ENCODE assay signal across 12 cellular contexts in the genomic region with DNA sequence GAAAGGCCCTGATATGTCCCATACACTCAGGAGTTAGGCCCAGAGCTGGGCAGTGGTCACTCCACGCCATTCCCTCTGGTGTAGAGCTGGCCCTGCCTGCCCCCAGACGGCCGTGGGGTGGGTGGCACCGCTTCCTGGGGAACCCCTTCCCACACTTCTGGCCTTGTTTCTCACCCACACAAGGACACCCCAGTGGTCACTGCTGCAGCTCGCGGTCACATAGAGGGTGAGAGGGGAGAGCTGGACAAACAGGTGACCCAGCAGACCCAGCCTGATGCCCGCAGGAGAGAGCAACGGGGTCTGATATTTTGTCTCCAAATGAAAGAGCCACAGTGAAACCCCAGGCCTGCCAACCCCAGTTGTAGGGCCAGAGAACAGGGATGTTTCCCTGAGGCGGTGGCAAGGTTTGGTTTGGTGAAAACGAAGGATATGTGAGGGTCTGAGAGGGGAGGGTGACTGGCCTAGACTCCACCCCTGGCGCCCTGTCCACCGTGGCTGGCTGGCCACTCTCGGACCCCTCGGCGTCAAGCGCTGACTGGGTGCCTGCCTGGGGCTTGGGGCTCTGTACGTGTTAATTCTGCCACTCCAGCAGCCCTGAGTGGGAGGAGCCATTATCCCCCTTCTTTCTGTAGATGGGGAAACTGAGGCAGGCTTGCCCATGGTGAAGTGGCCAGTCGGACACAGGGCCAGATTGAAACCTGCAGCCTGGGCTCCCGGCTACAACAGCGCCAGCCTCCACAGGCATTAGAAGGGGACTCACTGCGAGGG.
DNase-seq lines count a peak whose midpoint lies in the region; ATAC-seq and TF ChIP-seq lines count a peak whose summit lies in the region.
"Had no signal": no experiment of that assay in that cellular context is flagged by ENCODE, and none has a peak within 500 bp of the region (broad histone marks: within the 10 kb centered on the region; RNA-seq: fewer than 3 reads in every experiment).

No MANE protein-coding gene starts in this region.

- H3K27ac ChIP-seq in breast epithelium: peak overlapping the region; percentile 99 to 100
- H3K27ac ChIP-seq in layer of hippocampus (ENCODE audit: low read depth, low read length): peak overlapping the region; percentile 93
- peak overlapping the region; percentile 98 for H3K27ac ChIP-seq in temporal lobe (ENCODE audit: low read depth, low read length)

- CTCF ChIA-PET in activated CD4-positive, alpha-beta memory T cell treated with anti-CD3 and anti-CD28 coated beads, Interleukin-2, amount 10 ng/mL, durations not matched to agents 7 days and 5 days (lab: Charles Lee): no interaction called here

- H3K4me1 Mint-ChIP-seq in activated CD4-positive, alpha-beta memory T cell treated with anti-CD3 and anti-CD28 coated beads, Interleukin-2, amount 10 ng/mL, durations not matched to agents 7 days and 5 days: peaks cover 26% of the 10 kb centered on the region

- TF ChIP-seq POLR2A in breast epithelium (IDR thresholded peaks at IDR 0.05): no peak

- POLR2A ChIA-PET in activated CD4-positive, alpha-beta memory T cell treated with anti-CD3 and anti-CD28 coated beads, Interleukin-2, amount 10 ng/mL, durations not matched to agents 7 days and 5 days (lab: Charles Lee): no interaction called here

- peak overlapping the region; percentile 85 to 98 (median 97) for H3K4me3 ChIP-seq in breast epithelium

- peaks cover 0 to 16% of the 10 kb centered on the region in 2 donors for H3K4me1 ChIP-seq in breast epithelium

- H3K4me3 Mint-ChIP-seq in activated CD4-positive, alpha-beta memory T cell treated with anti-CD3 and anti-CD28 coated beads, Interleukin-2, amount 10 ng/mL, durations not matched to agents 7 days and 5 days: no peak overlapping the region
- H3K4me3 Mint-ChIP-seq: activated CD8-positive, alpha-beta T cell treated with anti-CD3 and anti-CD28 coated beads for 36 hours had no signal

- H3K27me3 Mint-ChIP-seq in activated CD4-positive, alpha-beta memory T cell treated with anti-CD3 and anti-CD28 coated beads, Interleukin-2, amount 10 ng/mL, durations not matched to agents 7 days and 5 days: no peaks in the 10 kb centered on the region
- H3K27me3 Mint-ChIP-seq: activated CD8-positive, alpha-beta T cell treated with anti-CD3 and anti-CD28 coated beads for 36 hours had no signal

- DNase-seq in LHCN-M2 (ENCODE audit: low read depth) (peak; percentile 59), breast epithelium (ENCODE audit: low spot score in 2 of 2) (peak in 1 of 2 donors; percentile 50), retina (no peak)
- no peak for DNase-seq in activated CD4-positive, alpha-beta memory T cell treated with anti-CD3 and anti-CD28 coated beads, Interleukin-2, amount 10 ng/mL, durations not matched to agents 7 days and 5 days
- DNase-seq in activated CD4-positive, alpha-beta T cell treated with anti-CD3 and anti-CD28 coated beads, Interleukin-2, amount 50 U/mL, for 48 hours: no peak
- DNase-seq: activated CD8-positive, alpha-beta T cell treated with anti-CD3 and anti-CD28 coated beads for 36 hours; NCI-H1417; stimulated activated CD4-positive, alpha-beta T cell treated with anti-CD3 and anti-CD28 coated beads, Interleukin-1b, Interleukin-23, amount 100 ng/mL, for 48 hours had no signal

- H3K36me3 Mint-ChIP-seq in activated CD4-positive, alpha-beta memory T cell treated with anti-CD3 and anti-CD28 coated beads, Interleukin-2, amount 10 ng/mL, durations not matched to agents 7 days and 5 days (ENCODE audit: low read depth): peaks cover 5% of the 10 kb centered on the region

- no peaks in the 10 kb centered on the region for H3K36me3 ChIP-seq in breast epithelium

- no peaks in the 10 kb centered on the region for H3K9me3 ChIP-seq in breast epithelium

- no peak for TF ChIP-seq CTCF in breast epithelium (IDR thresholded peaks at IDR 0.05)

- H3K27me3 ChIP-seq in breast epithelium (no peaks in the 10 kb centered on the region), layer of hippocampus (ENCODE audit: control insufficient read depth, insufficient read depth, low read length) (no peaks in the 10 kb centered on the region)

- intact Hi-C loops in breast epithelium (cut with DNase I; ENCODE audit: low total_unique reads): no loop called here

- no peak for ATAC-seq in HG02588 (IDR thresholded peaks at IDR 0.05; ENCODE audit: unreplicated experiment)
- ATAC-seq: activated CD8-positive, alpha-beta T cell treated with anti-CD3 and anti-CD28 coated beads for 36 hours; left colon had no signal

- H3K27ac Mint-ChIP-seq in activated CD4-positive, alpha-beta memory T cell treated with anti-CD3 and anti-CD28 coated beads, Interleukin-2, amount 10 ng/mL, durations not matched to agents 7 days and 5 days: no peak overlapping the region
- H3K27ac Mint-ChIP-seq: activated CD8-positive, alpha-beta T cell treated with anti-CD3 and anti-CD28 coated beads for 36 hours had no signal

- no peaks in the 10 kb centered on the region for H3K9me3 Mint-ChIP-seq in activated CD4-positive, alpha-beta memory T cell treated with anti-CD3 and anti-CD28 coated beads, Interleukin-2, amount 10 ng/mL, durations not matched to agents 7 days and 5 days
- H3K9me3 Mint-ChIP-seq: activated CD8-positive, alpha-beta T cell treated with anti-CD3 and anti-CD28 coated beads for 36 hours had no signal
